In genomic region chr5:110440058-110440457, GRCh38 we compare ENCODE assay signal across 17 cellular contexts.
"Had no signal": no experiment of that assay in that cellular context is flagged by ENCODE, and none has a peak within 500 bp of the region (broad histone marks: within the 10 kb centered on the region; RNA-seq: fewer than 3 reads in every experiment).

No MANE protein-coding gene starts in this region.

- H3K27me3 ChIP-seq: SJCRH30 had no signal

- ATAC-seq: SK-N-SH treated with all-trans-retinoic acid at 6 μM for 48 hours had no signal

- H3K36me3 ChIP-seq: SJCRH30 had no signal

- DNase-seq: KBM-7, MV-4-11, NCI-H1048, NCI-H1105, NCI-H1417, NCI-H1436 treated with DMSO at 0.1 percent for 48 hours, NCI-H1694, NCI-H187 treated with DMSO at 0.1 percent for 48 hours, NCI-H2029 treated with DMSO at 0.1 percent for 48 hours, NCI-H345, NCI-H510A treated with DMSO at 0.1 percent for 48 hours, NCI-H526, NCI-H748 treated with DMSO at 0.1 percent for 48 hours, RPMI8226, SHP77 treated with DMSO at 0.1 percent for 48 hours, SJCRH30 had no signal

- H3K4me3 ChIP-seq: SJCRH30 had no signal

- H3K27ac ChIP-seq: SJCRH30 had no signal

- H3K4me1 ChIP-seq: SJCRH30 had no signal

- H3K9me3 ChIP-seq: SJCRH30 had no signal
